In the genomic region with DNA sequence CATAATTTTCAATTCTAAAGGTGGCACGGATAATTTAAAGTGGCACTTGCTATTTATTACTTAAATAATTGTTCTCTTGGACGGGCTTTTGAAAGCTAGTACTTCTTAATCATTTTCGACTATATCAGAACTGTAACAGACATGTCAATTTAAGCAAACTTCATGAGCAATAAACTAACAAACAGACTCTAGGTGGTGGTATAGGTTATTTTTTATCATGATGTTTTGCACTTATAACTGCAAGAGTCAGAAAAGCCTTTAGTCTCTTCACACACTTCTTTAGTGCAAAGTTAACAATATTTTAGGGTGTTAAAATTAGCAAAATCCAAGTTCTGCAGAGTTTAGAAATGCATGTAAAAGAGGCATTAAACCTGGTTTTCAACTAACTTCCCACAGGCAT, we compare ENCODE assay signal across 8 cellular contexts. TPM values are rescaled to one million over a fixed set of nuclear protein-coding genes. Genes with fewer than 3 reads are reported as not detected.
DNase-seq lines count a peak whose midpoint lies in the region; ATAC-seq lines count a peak whose summit lies in the region.

No MANE protein-coding gene starts in this region.

- peak overlapping the region; percentile 88 for H3K4me3 Mint-ChIP-seq in natural killer cell treated with Interleukin-12 subunit alpha and Interleukin-12 subunit beta and Interleukin-15 and Interleukin-18, amount 100 ng/mL, for 72 hours

- H3K27ac Mint-ChIP-seq in natural killer cell treated with Interleukin-12 subunit alpha and Interleukin-12 subunit beta and Interleukin-15 and Interleukin-18, amount 100 ng/mL, for 72 hours, result peak overlapping the region; percentile 62 to 83

- DNase-seq in ELR (ENCODE audit: low read depth) (peak; percentile 32), NCI-H82 (lab: John Stamatoyannopoulos, UW) (peak; percentile 45), dermis blood vessel endothelial cell (peak; percentile 36), HPDE6-E6E7 (ENCODE audit: extremely low spot score) (no peak), middle frontal gyrus (ENCODE audit: extremely low spot score, low spot score) (no peak), foreskin melanocyte (no peak)
- DNase-seq in natural killer cell treated with Interleukin-12 subunit alpha and Interleukin-12 subunit beta and Interleukin-15 and Interleukin-18, amount 100 ng/mL, for 72 hours (ENCODE audit: low spot score), result no peak
- DNase-seq in activated CD8-positive, alpha-beta memory T cell treated with anti-CD3 and anti-CD28 coated beads for 24 hours, result no peak

- H3K27me3 Mint-ChIP-seq in natural killer cell treated with Interleukin-12 subunit alpha and Interleukin-12 subunit beta and Interleukin-15 and Interleukin-18, amount 100 ng/mL, for 72 hours, result no peaks in the 10 kb centered on the region

- no peaks in the 10 kb centered on the region for H3K36me3 Mint-ChIP-seq in natural killer cell treated with Interleukin-12 subunit alpha and Interleukin-12 subunit beta and Interleukin-15 and Interleukin-18, amount 100 ng/mL, for 72 hours

- H3K4me1 Mint-ChIP-seq in natural killer cell treated with Interleukin-12 subunit alpha and Interleukin-12 subunit beta and Interleukin-15 and Interleukin-18, amount 100 ng/mL, for 72 hours (ENCODE audit: low read depth in 2 of 2), result peaks cover 49 to 56% of the 10 kb centered on the region in 2 donors

- H3K9me3 Mint-ChIP-seq in natural killer cell treated with Interleukin-12 subunit alpha and Interleukin-12 subunit beta and Interleukin-15 and Interleukin-18, amount 100 ng/mL, for 72 hours, result no peaks in the 10 kb centered on the region

- no peak for ATAC-seq in natural killer cell treated with Interleukin-12 subunit alpha and Interleukin-12 subunit beta and Interleukin-15 and Interleukin-18, amount 100 ng/mL, for 72 hours

RNA-seq across cellular contexts. Expression of gene NRIP1, which starts 2.2 kb away (rescaled TPM):
- 51.1 and 56.0 TPM in 2 replicates for total RNA-seq in dermis blood vessel endothelial cell
- total RNA-seq in natural killer cell treated with Interleukin-12 subunit alpha and Interleukin-12 subunit beta and Interleukin-15 and Interleukin-18, amount 100 ng/mL, for 72 hours, result 10 to 100 TPM; 16.0 to 24.8 TPM

Comparison
In these comparisons a context has a peak if more than half of its experiments do, and no peak if none do; other contexts are left out.
1. DNase-seq: peak in ELR (single experiment), NCI-H82 (single experiment) and dermis blood vessel endothelial cell (single experiment); none in natural killer cell treated with Interleukin-12 subunit alpha and Interleukin-12 subunit beta and Interleukin-15 and Interleukin-18, amount 100 ng/mL, for 72 hours (single experiment), activated CD8-positive, alpha-beta memory T cell treated with anti-CD3 and anti-CD28 coated beads for 24 hours (single experiment), HPDE6-E6E7 (single experiment), middle frontal gyrus (single experiment) and foreskin melanocyte (single experiment).